Comparison of ENCODE assay signal across 16 cellular contexts in genomic region chr16:65816556-65816955, GRCh38.
DNase-seq lines count a peak whose midpoint lies in the region; ATAC-seq, FAIRE-seq and TF ChIP-seq lines count a peak whose summit lies in the region.
"Had no signal": no experiment of that assay in that cellular context is flagged by ENCODE, and none has a peak within 500 bp of the region (broad histone marks: within the 10 kb centered on the region; RNA-seq: fewer than 3 reads in every experiment).

No MANE protein-coding gene starts in this region.

- no peak overlapping the region for H4K91ac ChIP-seq in H1 (replicated peaks; ENCODE audit: insufficient read length, low read length)

- H3K18ac ChIP-seq in H1 (ENCODE audit: extremely low read depth, low read length) = peak overlapping the region; percentile 51; the same call in 1 of the 2 replicates

- H3K4me3 ChIP-seq in GM23248 (no peak overlapping the region), HUES64 (ENCODE audit: low read length) (peak overlapping the region; percentile 33; the same call in 1 of the 2 replicates), H1 (ENCODE audit: extremely low read depth in 1 of 4, insufficient read depth in 2 of 4, low read depth in 3 of 4, low read length in 4 of 4) (peak overlapping the region in 2 of 4 experiments; percentile 8 to 44; a peak in 2 of 8 replicates), iPS-20b (ENCODE audit: low read length) (peak overlapping the region; percentile 51; the same call in 1 of the 2 replicates)
- H3K4me3 ChIP-seq: HAP-1 had no signal

- no peak overlapping the region for H4K8ac ChIP-seq in H1 (ENCODE audit: extremely low read depth, insufficient read depth, low read length)

- FAIRE-seq in H1 (lab: Jason Lieb, UNC) = no peak
- FAIRE-seq: HTR-8/SVneo had no signal

- H2BK15ac ChIP-seq in H1 (ENCODE audit: low read length) = no peak overlapping the region

- no peaks in the 10 kb centered on the region for H3K27me3 ChIP-seq in GM23248 (replicated peaks; ENCODE audit: insufficient read depth)
- no peaks in the 10 kb centered on the region for H3K27me3 ChIP-seq in HUES64 (ENCODE audit: insufficient read depth, low read length)
- H3K27me3 ChIP-seq in H1 (replicated peaks in 1 of 4; ENCODE audit: control insufficient read depth in 3 of 4, extremely low read depth in 1 of 4, insufficient read depth in 3 of 4, low read length in 3 of 4) = no peaks in the 10 kb centered on the region
- H3K27me3 ChIP-seq in iPS-20b (ENCODE audit: insufficient read depth, low read length) = no peaks in the 10 kb centered on the region

- no peak for ATAC-seq in GM19463 (IDR thresholded peaks at IDR 0.05; ENCODE audit: unreplicated experiment)
- ATAC-seq: CD8-positive, alpha-beta T cell had no signal

- no peak overlapping the region for H2BK120ac ChIP-seq in H1 (replicated peaks; ENCODE audit: low read depth, low read length)

- POLR2A ChIA-PET in H1 (lab: Charles Lee; ENCODE audit: partially characterized antibody) = no interaction called here

- H4K5ac ChIP-seq in H1 (ENCODE audit: insufficient read length, low read depth, low read length) = peak overlapping the region; percentile 6

- H3K79me1 ChIP-seq in H1 (ENCODE audit: low read depth, low read length) = no peaks in the 10 kb centered on the region

- no peak overlapping the region for H3K4me2 ChIP-seq in GM23248 (ENCODE audit: unreplicated experiment)
- H3K4me2 ChIP-seq in H1 (ENCODE audit: insufficient read depth in 1 of 2, low read depth in 2 of 2, low read length in 2 of 2) = peak overlapping the region; percentile 54 to 62; a peak in 2 of 4 replicates

- H3K4me1 ChIP-seq in GM23248 (ENCODE audit: insufficient read depth) (no peaks in the 10 kb centered on the region), HUES64 (ENCODE audit: insufficient read depth, low read length) (peaks cover 15% of the 10 kb centered on the region), H1 (replicated peaks in 1 of 4; ENCODE audit: control insufficient read depth in 3 of 4, insufficient read depth in 4 of 4, low read length in 3 of 4) (peaks cover 0 to 12% (median 6%) of the 10 kb centered on the region in 4 experiments; a peak in 5 of 7 replicates), iPS-20b (ENCODE audit: insufficient read depth, low read length) (peaks cover 12% of the 10 kb centered on the region; the same call in 1 of the 2 replicates)
- H3K4me1 ChIP-seq: HAP-1 had no signal

- H3K9me3 ChIP-seq in GM23248 (ENCODE audit: low read depth) (no peaks in the 10 kb centered on the region), HUES64 (ENCODE audit: insufficient read depth, low read depth, low read length) (no peaks in the 10 kb centered on the region), H1 (ENCODE audit: insufficient read depth in 2 of 2, low read depth in 1 of 2, low read length in 1 of 2) (no peaks in the 10 kb centered on the region), iPS-20b (ENCODE audit: insufficient read depth, low read depth, low read length) (no peaks in the 10 kb centered on the region; the same call in 1 of the 2 replicates)
- H3K9me3 ChIP-seq: HAP-1 had no signal

- H3K9ac ChIP-seq in GM23248 (no peak overlapping the region), HUES64 (ENCODE audit: low read depth, low read length) (no peak overlapping the region), H1 (replicated peaks in 1 of 4; ENCODE audit: extremely low read depth in 1 of 4, low read depth in 3 of 4, low read length in 3 of 4) (no peak overlapping the region), iPS-20b (ENCODE audit: low read depth, low read length) (no peak overlapping the region; the same call in 1 of the 2 replicates)

- no peak overlapping the region for H3K14ac ChIP-seq in H1 (ENCODE audit: insufficient read length)

- H3K36me3 ChIP-seq in GM23248 (ENCODE audit: low read depth) (no peaks in the 10 kb centered on the region), HUES64 (ENCODE audit: insufficient read depth, low read length) (no peaks in the 10 kb centered on the region), H1 (ENCODE audit: control insufficient read depth in 2 of 4, insufficient read depth in 4 of 4, low read length in 3 of 4) (no peaks in the 10 kb centered on the region), iPS-20b (ENCODE audit: insufficient read depth, low read depth, low read length) (no peaks in the 10 kb centered on the region)
- H3K36me3 ChIP-seq: HAP-1 had no signal

- no peak for TF ChIP-seq POLR2A in H1 (IDR thresholded peaks at IDR 0.05; ENCODE audit: control extremely low read depth in 1 of 2, low read depth in 2 of 2, low read length in 2 of 2)

- H3K27ac ChIP-seq in GM23248 = no peak overlapping the region
- H3K27ac ChIP-seq in HUES64 (ENCODE audit: low read depth, low read length) = peak overlapping the region; percentile 56; the same call in 1 of the 2 replicates
- H3K27ac ChIP-seq in H1 (ENCODE audit: low read depth, low read length) = no peak overlapping the region
- H3K27ac ChIP-seq in iPS-20b (ENCODE audit: low read length) = no peak overlapping the region
- H3K27ac ChIP-seq: 22Rv1 had no signal

- H2AFZ ChIP-seq in GM23248 = no peak overlapping the region
- H2AFZ ChIP-seq in H1 (ENCODE audit: low read length) = no peak overlapping the region

- no peak overlapping the region for H3K4ac ChIP-seq in H1 (replicated peaks; ENCODE audit: insufficient read length, low read depth, low read length)

- no peak for TF ChIP-seq CTCF in H1 (IDR thresholded peaks at IDR 0.05; ENCODE audit: control extremely low read depth in 1 of 3, insufficient read depth in 1 of 3, low read depth in 1 of 3, low read length in 3 of 3)

- 62 to 69% methylated on average over 2 of the region's 2 CpGs for WGBS in GM23248 (ENCODE audit: low coverage in 1 of 2, low lambda C conversion rate in 2 of 2, missing lambda C conversion rate in 2 of 2), 2 experiments
- WGBS in HUES64 = 95% methylated on average over 2 of the region's 2 CpGs
- WGBS in H1 (ENCODE audit: extremely low coverage in 1 of 2, insufficient coverage in 1 of 2, insufficient read length in 1 of 2, insufficient replicate concordance in 2 of 2, low coverage in 1 of 2, low lambda C conversion rate in 2 of 2, missing lambda C conversion rate in 1 of 2), 2 experiments = 88% methylated on average over 2 of the region's 2 CpGs; no CpG with 5 or more reads in 1 of the 2 experiments

- TF ChIP-seq EP300 in H1 (IDR thresholded peaks at IDR 0.05; ENCODE audit: borderline replicate concordance in 1 of 2, low read depth in 2 of 2, low read length in 2 of 2) = no peak

- H2BK12ac ChIP-seq in H1 (ENCODE audit: low read depth, low read length) = no peak overlapping the region

- no peaks in the 10 kb centered on the region for H3K79me2 ChIP-seq in GM23248 (ENCODE audit: insufficient read depth)
- no peaks in the 10 kb centered on the region for H3K79me2 ChIP-seq in H1 (ENCODE audit: control insufficient read depth in 1 of 2, insufficient read depth in 2 of 2, low read length in 2 of 2)

- no peaks in the 10 kb centered on the region for H4K20me1 ChIP-seq in GM23248 (ENCODE audit: insufficient read depth)
- H4K20me1 ChIP-seq in H1 (replicated peaks in 1 of 2; ENCODE audit: control insufficient read depth in 1 of 2, insufficient read depth in 2 of 2, low read length in 2 of 2) = no peaks in the 10 kb centered on the region

- no peaks in the 10 kb centered on the region for H3F3A ChIP-seq in GM23248 (ENCODE audit: insufficient read depth)

- H3K9me2 ChIP-seq in GM23248 (ENCODE audit: insufficient read depth) = no peaks in the 10 kb centered on the region

- in situ Hi-C loops in GM23248 (cut with MboI) = no loop called here

- no peak overlapping the region for H2AK5ac ChIP-seq in H1 (ENCODE audit: low read depth, low read length)

- no peak overlapping the region for H3K56ac ChIP-seq in H1 (replicated peaks; ENCODE audit: insufficient read length, low read depth, low read length)

- H2BK5ac ChIP-seq in H1 (ENCODE audit: low read depth, low read length) = no peak overlapping the region; the same call in 1 of the 2 replicates

- no peaks in the 10 kb centered on the region; the same call in 1 of the 2 replicates for H3K23me2 ChIP-seq in H1 (ENCODE audit: low read depth, low read length)

- CTCF ChIA-PET in H1 (lab: Charles Lee; ENCODE audit: partially characterized antibody) = no interaction called here

- no peak overlapping the region for H2BK20ac ChIP-seq in H1 (ENCODE audit: low read length)

- no peak for TF ChIP-seq RAD21 in H1 (IDR thresholded peaks at IDR 0.05 in 1 of 2, conservative IDR thresholded peaks at IDR 0.05 in 1 of 2; ENCODE audit: low read depth in 2 of 2, low read length in 2 of 2)

- no peak overlapping the region for H3K23ac ChIP-seq in H1 (ENCODE audit: insufficient read length)

- DNase-seq in GM23248 = peak; percentile 12
- DNase-seq in H1 (ENCODE audit: low read depth in 1 of 2, low spot score in 2 of 2) = no peak
- no peak for DNase-seq in NCI-H1436 (lab: John Stamatoyannopoulos, UW)
- no peak for DNase-seq in DMS153 treated with DMSO at 0.1 percent for 48 hours (lab: John Stamatoyannopoulos, UW; ENCODE audit: unreplicated experiment)
- DNase-seq in NCI-H1694 (lab: John Stamatoyannopoulos, UW) = no peak
- DNase-seq: CD8-positive, alpha-beta T cell; COR-L47; DMS53; GF-D8; IMR-90 had no signal

TF ChIP-seq in H1, 55 proteins besides CTCF, POLR2A, EP300 and RAD21:
- TF ChIP-seq SIX5 (IDR thresholded peaks at IDR 0.05; ENCODE audit: low read depth, low read length) (no peak), KDM1A (IDR thresholded peaks at IDR 0.05; ENCODE audit: borderline replicate concordance, low read length) (no peak), NRF1 (IDR thresholded peaks at IDR 0.05; ENCODE audit: low read depth, low read length) (no peak), EZH2 (IDR thresholded peaks at IDR 0.05; ENCODE audit: low read depth, low read length, severe bottlenecking) (no peak)
TF ChIP-seq in H1: peak in this region for 0.
